In genomic region chr1:15510611-15511405, GRCh38 we compare ENCODE assay signal across 23 cellular contexts. TPM values are rescaled to one million over a fixed set of nuclear protein-coding genes. Genes with fewer than 3 reads are reported as not detected.
DNase-seq lines count a peak whose midpoint lies in the region; TF ChIP-seq lines count a peak whose summit lies in the region.
"Had no signal": no experiment of that assay in that cellular context is flagged by ENCODE, and none has a peak within 500 bp of the region (broad histone marks: within the 10 kb centered on the region; RNA-seq: fewer than 3 reads in every experiment).

No MANE protein-coding gene starts in this region.

- peaks cover 0 to 49% (median 15%) of the 10 kb centered on the region in 3 donors for H3K36me3 Mint-ChIP-seq in CD8-positive, alpha-beta memory T cell

- CTCF ChIA-PET in CD8-positive, alpha-beta memory T cell (lab: Charles Lee) = no interaction called here

- POLR2A ChIA-PET in CD8-positive, alpha-beta memory T cell (lab: Charles Lee) = no interaction called here

- H3K4me1 Mint-ChIP-seq in CD8-positive, alpha-beta memory T cell = peaks cover 10 to 15% (median 14%) of the 10 kb centered on the region in 3 donors

- H3K27ac ChIP-seq in CD8-positive, alpha-beta memory T cell (ENCODE audit: low read depth, low read length) = no peak overlapping the region
- H3K27ac ChIP-seq: breast epithelium, gastroesophageal sphincter, spleen, thyroid gland had no signal

- no peaks in the 10 kb centered on the region for H3K9me3 ChIP-seq in CD8-positive, alpha-beta memory T cell (ENCODE audit: low read length)
- H3K9me3 ChIP-seq: breast epithelium, gastroesophageal sphincter, spleen, thyroid gland had no signal

- peaks cover 5% of the 10 kb centered on the region for H3K4me1 ChIP-seq in CD8-positive, alpha-beta memory T cell (ENCODE audit: insufficient read depth, low read length)
- H3K4me1 ChIP-seq: breast epithelium had no signal

- no peak overlapping the region for H3K4me3 ChIP-seq in AG10803 (ENCODE audit: low read length)
- no peak overlapping the region for H3K4me3 ChIP-seq in CD8-positive, alpha-beta memory T cell (ENCODE audit: low read length)
- H3K4me3 ChIP-seq: breast epithelium, gastroesophageal sphincter, spleen, thyroid gland had no signal

- H3K27me3 ChIP-seq in CD8-positive, alpha-beta memory T cell (ENCODE audit: insufficient read depth, low read length, poor library complexity, severe bottlenecking) = no peaks in the 10 kb centered on the region
- H3K27me3 ChIP-seq: breast epithelium, gastroesophageal sphincter, spleen, thyroid gland had no signal

- H3K4me3 Mint-ChIP-seq in CD8-positive, alpha-beta memory T cell = no peak overlapping the region
- H3K4me3 Mint-ChIP-seq: activated B cell treated with CpG ODN at 0.5 μM for 24 hours; activated T-cell treated with anti-CD3 and anti-CD28 coated beads, Interleukin-2, amount 50 U/mL, for 72 hours; CD4-positive, alpha-beta T cell; neural crest cell had no signal

- H3K27me3 Mint-ChIP-seq in CD8-positive, alpha-beta memory T cell = peaks cover 0 to 2% of the 10 kb centered on the region in 2 donors
- H3K27me3 Mint-ChIP-seq: activated B cell treated with CpG ODN at 0.5 μM for 24 hours; CD4-positive, alpha-beta T cell had no signal

- TF ChIP-seq CTCF in AG10803 (conservative IDR thresholded peaks at IDR 0.05; ENCODE audit: low read length) = no peak

- DNase-seq in AG10803 (ENCODE audit: low read depth) (peak; percentile 44), RPMI7951 (ENCODE audit: low read depth) (peak; percentile 9), islet precursor cell (peak; percentile 44), iPS-NIHi11 (ENCODE audit: low spot score) (no peak)
- no peak for DNase-seq in stimulated activated CD4-positive, alpha-beta T cell treated with anti-CD3 and anti-CD28 coated beads, Interleukin-15, amount 100 ng/mL, for 24 hours
- no peak for DNase-seq in CD8-positive, alpha-beta memory T cell
- DNase-seq: activated B cell treated with CpG ODN at 0.5 μM for 24 hours; activated CD8-positive, alpha-beta memory T cell treated with anti-CD3 and anti-CD28 coated beads for 24 hours; activated T-cell treated with anti-CD3 and anti-CD28 coated beads, Interleukin-2, amount 50 U/mL, for 72 hours; CD4-positive, alpha-beta T cell; cortex of kidney; DMS53; NCI-H146; NCI-H2171 treated with DMSO at 0.1 percent for 48 hours; NCI-H748 treated with DMSO at 0.1 percent for 48 hours; OCI-M1; spleen; T-helper 2 cell; thyroid gland had no signal

- H3K9me3 Mint-ChIP-seq in CD8-positive, alpha-beta memory T cell = no peaks in the 10 kb centered on the region
- H3K9me3 Mint-ChIP-seq: activated B cell treated with CpG ODN at 0.5 μM for 24 hours; activated T-cell treated with anti-CD3 and anti-CD28 coated beads, Interleukin-2, amount 50 U/mL, for 72 hours; CD4-positive, alpha-beta T cell; neural crest cell had no signal

- peak overlapping the region in 1 of 8 donors; percentile 18 for H3K27ac Mint-ChIP-seq in CD8-positive, alpha-beta memory T cell
- H3K27ac Mint-ChIP-seq: activated B cell treated with CpG ODN at 0.5 μM for 24 hours; activated T-cell treated with anti-CD3 and anti-CD28 coated beads, Interleukin-2, amount 50 U/mL, for 72 hours; CD4-positive, alpha-beta T cell had no signal

- peaks cover 5% of the 10 kb centered on the region for H3K36me3 ChIP-seq in CD8-positive, alpha-beta memory T cell (ENCODE audit: insufficient read depth, low read length)
- H3K36me3 ChIP-seq: breast epithelium, thyroid gland had no signal

RNA-seq across cellular contexts. Expression of gene CASP9, which starts 13.2 kb away (rescaled TPM):
- 8.4 and 8.7 TPM in 2 replicates for total RNA-seq in RPMI7951 (2014; rRNA removed; shearing (Covaris generic))
- total RNA-seq in CD8-positive, alpha-beta memory T cell = 1 to 10 TPM; 9.2 to 9.6 TPM
- 9.8 TPM for polyA plus RNA-seq in CD8-positive, alpha-beta memory T cell

RNA-seq across cellular contexts. Expression of gene DNAJC16, which starts 15.8 kb away (rescaled TPM):
- 7.9 and 9.5 TPM in 2 replicates for total RNA-seq in RPMI7951 (2014; rRNA removed; shearing (Covaris generic))
- 10 to 100 TPM; 19.4 to 22.0 TPM for total RNA-seq in CD8-positive, alpha-beta memory T cell
- polyA plus RNA-seq in CD8-positive, alpha-beta memory T cell = 9.1 TPM

RNA-seq across cellular contexts. Expression of gene CELA2B, which starts 34.9 kb away (rescaled TPM):
- not detected in 2 replicates for total RNA-seq in RPMI7951 (2014; rRNA removed; shearing (Covaris generic))
- total RNA-seq in CD8-positive, alpha-beta memory T cell = not detected
- polyA plus RNA-seq in CD8-positive, alpha-beta memory T cell = not detected
- total RNA-seq: activated B cell treated with CpG ODN at 0.5 μM for 24 hours; activated T-cell treated with anti-CD3 and anti-CD28 coated beads, Interleukin-2, amount 50 U/mL, for 72 hours; breast epithelium; CD4-positive, alpha-beta T cell; gastroesophageal sphincter; neural crest cell; pulmonary artery endothelial cell; spleen; thyroid gland had no signal

RNA-seq across cellular contexts. Expression of gene CELA2A, which starts 54.3 kb away (rescaled TPM):
- total RNA-seq in RPMI7951 (2014; rRNA removed; shearing (Covaris generic)) = not detected in 2 replicates
- total RNA-seq in CD8-positive, alpha-beta memory T cell = not detected
- not detected for polyA plus RNA-seq in CD8-positive, alpha-beta memory T cell
- total RNA-seq: activated B cell treated with CpG ODN at 0.5 μM for 24 hours; activated T-cell treated with anti-CD3 and anti-CD28 coated beads, Interleukin-2, amount 50 U/mL, for 72 hours; breast epithelium; CD4-positive, alpha-beta T cell; gastroesophageal sphincter; neural crest cell; pulmonary artery endothelial cell; thyroid gland had no signal

Comparison
In these comparisons a context has a peak if more than half of its experiments do, and no peak if none do; other contexts are left out.
1. DNase-seq: peak in AG10803 (single experiment), RPMI7951 (single experiment) and islet precursor cell (single experiment); none in stimulated activated CD4-positive, alpha-beta T cell treated with anti-CD3 and anti-CD28 coated beads, Interleukin-15, amount 100 ng/mL, for 24 hours (single experiment), iPS-NIHi11 (single experiment) and CD8-positive, alpha-beta memory T cell (0 of 5).